ENCODE assay signal across 8 cellular contexts in genomic region chr18:70781860-70782453, GRCh38.
DNase-seq lines count a peak whose midpoint lies in the region; ATAC-seq and TF ChIP-seq lines count a peak whose summit lies in the region.

No MANE protein-coding gene starts in this region.

- no peak overlapping the region for H3K4me3 ChIP-seq in OCI-LY7 (ENCODE audit: low read depth, low read length, poor library complexity, severe bottlenecking)
- H3K4me3 ChIP-seq in fibroblast of pulmonary artery (replicated peaks; ENCODE audit: low read depth, low read length) = no peak overlapping the region
- no peak overlapping the region for H3K4me3 ChIP-seq in aorta (ENCODE audit: low read length in 2 of 2)

- DNase-seq in EL = peak; percentile 3
- peak; percentile 50 for DNase-seq in HT1080 (ENCODE audit: low read depth)
- DNase-seq in OCI-LY7 (ENCODE audit: low spot score) = peak; percentile 15
- peak; percentile 52 for DNase-seq in activated T-cell treated with anti-CD3 and anti-CD28 coated beads for 4 hours
- DNase-seq in fibroblast of pulmonary artery (ENCODE audit: low read depth) = peak; percentile 60
- peak; percentile 64 for DNase-seq in retina
- DNase-seq in aorta = no peak

- H3K9me2 ChIP-seq in OCI-LY7 (ENCODE audit: insufficient read depth, low read length) = no peaks in the 10 kb centered on the region

- H3K36me3 ChIP-seq in OCI-LY7 (ENCODE audit: insufficient read depth, low read length) (no peaks in the 10 kb centered on the region), aorta (ENCODE audit: control insufficient read depth in 1 of 2, insufficient read depth in 2 of 2, low read length in 1 of 2) (no peaks in the 10 kb centered on the region)

- no peaks in the 10 kb centered on the region for H3K79me2 ChIP-seq in OCI-LY7 (ENCODE audit: insufficient read depth, low read depth, low read length)

- TF ChIP-seq CTCF in OCI-LY7 (conservative IDR thresholded peaks at IDR 0.05; ENCODE audit: low read length) = peak; percentile 68
- TF ChIP-seq CTCF in fibroblast of pulmonary artery (IDR thresholded peaks at IDR 0.05; ENCODE audit: low read length, missing control alignments) = peak; percentile 81

- no peaks in the 10 kb centered on the region for H3K27me3 ChIP-seq in aorta (ENCODE audit: control insufficient read depth in 1 of 2, insufficient read depth in 2 of 2, low read length in 1 of 2)

- H2AFZ ChIP-seq in OCI-LY7 (ENCODE audit: low read length) = no peak overlapping the region

- ATAC-seq in GM21526 (IDR thresholded peaks at IDR 0.05; ENCODE audit: low FRiP score, unreplicated experiment) (peak; percentile 95), aorta (ENCODE audit: low FRiP score) (no peak)

- CTCF ChIA-PET in OCI-LY7 (lab: Charles Lee; ENCODE audit: unreplicated experiment) = no interaction called here

- BruUV-seq in OCI-LY7 (replicated peaks; lab: Mats Ljungman, UMichigan) = no TSS peak

- no peak overlapping the region for H3K4me2 ChIP-seq in OCI-LY7 (ENCODE audit: low read length)

- H3K4me1 ChIP-seq in OCI-LY7 (ENCODE audit: insufficient read depth, low read length, poor library complexity, severe bottlenecking) (no peaks in the 10 kb centered on the region), aorta (ENCODE audit: control insufficient read depth in 1 of 2, insufficient read depth in 2 of 2, low read length in 2 of 2) (peaks cover 0 to 2% of the 10 kb centered on the region in 2 donors)

- no peaks in the 10 kb centered on the region for H4K20me1 ChIP-seq in OCI-LY7 (ENCODE audit: insufficient read depth, low read length)

- intact Hi-C loops in OCI-LY7 (cut with micrococcal nuclease; ENCODE audit: unreplicated experiment) (no loop called here), aorta (cut with DNase I) (no loop called here)

- H3K9me3 ChIP-seq in OCI-LY7 (ENCODE audit: low read length) (no peaks in the 10 kb centered on the region), aorta (ENCODE audit: control insufficient read depth, low read length) (no peaks in the 10 kb centered on the region)

- H3K27ac ChIP-seq in OCI-LY7 (ENCODE audit: low read depth, low read length, poor library complexity, severe bottlenecking) (no peak overlapping the region), aorta (ENCODE audit: low read depth in 1 of 2, low read length in 2 of 2) (no peak overlapping the region)

- POLR2A ChIA-PET in OCI-LY7 (lab: Charles Lee) = no interaction called here

- WGBS in aorta, 2 donors = 10% methylated on average over 8 of the region's 8 CpGs

Comparison
In these comparisons a context has a peak if more than half of its experiments do, and no peak if none do; other contexts are left out.
1. DNase-seq: peak in EL (single experiment), HT1080 (single experiment), OCI-LY7 (single experiment), activated T-cell treated with anti-CD3 and anti-CD28 coated beads for 4 hours (single experiment), fibroblast of pulmonary artery (single experiment) and retina (single experiment); none in aorta (0 of 2).